ENCODE assay signal across 13 cellular contexts in genomic region chrX:100648601-100649417, GRCh38. TPM values are rescaled to one million over a fixed set of nuclear protein-coding genes. Genes with fewer than 3 reads are reported as not detected.
DNase-seq lines count a peak whose midpoint lies in the region; ATAC-seq and TF ChIP-seq lines count a peak whose summit lies in the region.
"Had no signal": no experiment of that assay in that cellular context is flagged by ENCODE, and none has a peak within 500 bp of the region (broad histone marks: within the 10 kb centered on the region; RNA-seq: fewer than 3 reads in every experiment).

No MANE protein-coding gene starts in this region.

- peaks cover 7% of the 10 kb centered on the region for H3K9me3 Mint-ChIP-seq in nephron
- H3K9me3 Mint-ChIP-seq: activated naive CD8-positive, alpha-beta T cell treated with anti-CD3 and anti-CD28 coated beads, Interleukin-2, amount 50 U/mL, for 24 hours; CD4-positive, alpha-beta T cell had no signal

- no peak overlapping the region for H3K27ac ChIP-seq in caudate nucleus (ENCODE audit: low read depth, low read length)

- DNase-seq in AG10803 (ENCODE audit: low read depth) = peak; percentile 84
- DNase-seq in NCI-H748 (lab: John Stamatoyannopoulos, UW; ENCODE audit: unreplicated experiment) = peak; percentile 59
- DNase-seq in activated gamma-delta T cell treated with Interleukin-2 at 50 U/mL for 16 hours = no peak
- DNase-seq in caudate nucleus (lab: John Stamatoyannopoulos, UW) = no peak
- no peak for DNase-seq in NCI-H128 (lab: John Stamatoyannopoulos, UW; ENCODE audit: unreplicated experiment)
- no peak for DNase-seq in occipital lobe (lab: John Stamatoyannopoulos, UW)
- DNase-seq: activated naive CD8-positive, alpha-beta T cell treated with anti-CD3 and anti-CD28 coated beads, Interleukin-2, amount 50 U/mL, for 24 hours; CD4-positive, alpha-beta T cell; Kasumi-1; nucleus accumbens; T-helper 9 cell had no signal

- H3K36me3 Mint-ChIP-seq in nephron (ENCODE audit: low read depth) = no peaks in the 10 kb centered on the region

- H3K27me3 Mint-ChIP-seq in nephron (ENCODE audit: low read depth) = no peaks in the 10 kb centered on the region

- TF ChIP-seq CTCF in AG10803 (conservative IDR thresholded peaks at IDR 0.05; ENCODE audit: low read length) (no peak), nephron (IDR thresholded peaks at IDR 0.05; ENCODE audit: unreplicated experiment in 3 of 3) (no peak)

- peak overlapping the region; percentile 97 to 99 (median 98) for H3K27ac Mint-ChIP-seq in nephron
- H3K27ac Mint-ChIP-seq: activated naive CD8-positive, alpha-beta T cell treated with anti-CD3 and anti-CD28 coated beads, Interleukin-2, amount 50 U/mL, for 24 hours; CD4-positive, alpha-beta T cell had no signal

- H3K4me3 Mint-ChIP-seq in nephron = peak overlapping the region; percentile 31 to 46 (median 41)
- H3K4me3 Mint-ChIP-seq: activated naive CD8-positive, alpha-beta T cell treated with anti-CD3 and anti-CD28 coated beads, Interleukin-2, amount 50 U/mL, for 24 hours; CD4-positive, alpha-beta T cell had no signal

- peak overlapping the region; percentile 12 for H3K4me3 ChIP-seq in AG10803 (ENCODE audit: low read length)

- H3K4me1 Mint-ChIP-seq in nephron = peaks cover 41% of the 10 kb centered on the region
- H3K4me1 Mint-ChIP-seq: activated naive CD8-positive, alpha-beta T cell treated with anti-CD3 and anti-CD28 coated beads, Interleukin-2, amount 50 U/mL, for 24 hours had no signal

- peak; percentile 34 for ATAC-seq in esophagus mucosa
- ATAC-seq: activated naive CD8-positive, alpha-beta T cell treated with anti-CD3 and anti-CD28 coated beads, Interleukin-2, amount 50 U/mL, for 24 hours had no signal

RNA-seq across cellular contexts. Expression of gene SRPX2, which starts 4.8 kb away (rescaled TPM):
- 18.9 TPM for total RNA-seq in esophagus mucosa
- 1.2 TPM for total RNA-seq in occipital lobe
- total RNA-seq: CD4-positive, alpha-beta T cell had no signal

RNA-seq across cellular contexts. Expression of gene TSPAN6, which starts 12.2 kb away (rescaled TPM):
- total RNA-seq in esophagus mucosa (36.4 TPM), occipital lobe (32.1 TPM)

Comparison
In these comparisons a context has a peak if more than half of its experiments do, and no peak if none do; other contexts are left out.
1. DNase-seq: peak in AG10803 (single experiment) and NCI-H748 (single experiment); none in activated gamma-delta T cell treated with Interleukin-2 at 50 U/mL for 16 hours (single experiment), caudate nucleus (0 of 61), NCI-H128 (single experiment) and occipital lobe (single experiment).